16 cellular contexts compared by ENCODE assay signal in the genomic region with DNA sequence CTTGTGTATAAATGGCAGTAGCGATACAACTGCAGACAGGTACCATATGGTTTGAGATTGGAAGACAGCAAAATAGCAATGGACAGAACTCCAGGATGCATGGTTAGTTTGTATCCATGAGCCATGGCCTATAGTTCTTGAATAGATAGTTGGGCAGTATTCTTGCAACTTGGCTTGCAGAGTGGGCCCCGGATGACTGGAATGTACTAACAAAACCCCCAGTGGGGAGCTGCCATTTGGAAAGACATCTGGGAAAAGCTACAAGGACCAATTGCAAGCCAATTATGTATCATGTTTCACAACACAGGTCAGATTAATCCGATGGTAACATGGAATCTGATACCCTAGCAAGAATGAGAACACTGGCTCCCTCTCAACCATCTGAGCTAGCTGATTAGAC.
"Had no signal": no experiment of that assay in that cellular context is flagged by ENCODE, and none has a peak within 500 bp of the region (broad histone marks: within the 10 kb centered on the region; RNA-seq: fewer than 3 reads in every experiment).

No MANE protein-coding gene starts in this region.

- H3K36me3 ChIP-seq: adrenal gland, esophagus squamous epithelium, left ventricle myocardium inferior, thyroid gland had no signal

- H3K27me3 ChIP-seq: adrenal gland, esophagus squamous epithelium, thyroid gland had no signal

- H3K4me3 ChIP-seq: adrenal gland, esophagus squamous epithelium, left ventricle myocardium inferior, thyroid gland had no signal

- H3K27ac ChIP-seq: adrenal gland, esophagus squamous epithelium, left ventricle myocardium inferior, thyroid gland had no signal

- H3K9me3 ChIP-seq: adrenal gland, thyroid gland had no signal

- DNase-seq: activated B cell treated with CpG ODN at 0.5 μM for 24 hours; activated CD4-positive, alpha-beta memory T cell treated with anti-CD3 and anti-CD28 coated beads for 36 hours; activated CD4-positive, alpha-beta T cell treated with anti-CD3 and anti-CD28 coated beads for 4 hours; activated gamma-delta T cell treated with Interleukin-2 at 50 U/mL for 16 hours; activated T-cell treated with anti-CD3 and anti-CD28 coated beads for 4 hours; adrenal gland; effector memory CD4-positive, alpha-beta T cell; esophagus squamous epithelium; immature natural killer cell; kidney glomerular epithelial cell; left ventricle myocardium inferior; naive B cell; stimulated activated CD8-positive, alpha-beta memory T cell treated with anti-CD3 and anti-CD28 coated beads, Interleukin-4, amount 100 ng/mL, for 48 hours; stimulated activated naive CD4-positive, alpha-beta T cell treated with Interleukin-2 at 50 U/mL for 16 hours; thyroid gland had no signal

- ATAC-seq: activated naive CD4-positive, alpha-beta T cell treated with anti-CD3 and anti-CD28 coated beads, Interleukin-2, amount 50 U/mL, for 72 hours had no signal

- H3K4me1 ChIP-seq: adrenal gland, esophagus squamous epithelium, left ventricle myocardium inferior, thyroid gland had no signal
